9 cellular contexts compared by ENCODE assay signal in genomic region chr6:29552512-29553051, GRCh38. TPM values are rescaled to one million over a fixed set of nuclear protein-coding genes. Genes with fewer than 3 reads are reported as not detected.
DNase-seq lines count a peak whose midpoint lies in the region; ATAC-seq lines count a peak whose summit lies in the region.
"Had no signal": no experiment of that assay in that cellular context is flagged by ENCODE, and none has a peak within 500 bp of the region (broad histone marks: within the 10 kb centered on the region; RNA-seq: fewer than 3 reads in every experiment).

No MANE protein-coding gene starts in this region.

- DNase-seq in NCI-H82 (lab: John Stamatoyannopoulos, UW), result peak; percentile 8
- no peak for DNase-seq in NCI-H82 treated with DMSO at 0.1 percent for 48 hours (lab: John Stamatoyannopoulos, UW; ENCODE audit: unreplicated experiment)
- DNase-seq in NOMO-1 treated with DMSO at 0.1 percent for 48 hours (lab: John Stamatoyannopoulos, UW; ENCODE audit: unreplicated experiment), result peak; percentile 60
- DNase-seq in dermis blood vessel endothelial cell, result peak; percentile 72
- DNase-seq in medulla oblongata (ENCODE audit: extremely low spot score), result peak; percentile 60
- no peak for DNase-seq in NCI-H1930 (lab: John Stamatoyannopoulos, UW)
- DNase-seq in occipital lobe (lab: John Stamatoyannopoulos, UW), result no peak

- ATAC-seq in HG02610 (IDR thresholded peaks at IDR 0.05; ENCODE audit: unreplicated experiment), result peak; percentile 84

RNA-seq across cellular contexts. Expression of gene UBD, which starts 7.0 kb away (rescaled TPM):
- total RNA-seq in dermis blood vessel endothelial cell (5.8 and 82.4 TPM in 2 replicates), occipital lobe (0.47 TPM)

RNA-seq across cellular contexts. Expression of gene OR2H2, which starts 32.3 kb away (rescaled TPM):
- not detected in 2 replicates for total RNA-seq in dermis blood vessel endothelial cell
- total RNA-seq in occipital lobe, result not detected
- total RNA-seq: tibial nerve had no signal

Comparison
In these comparisons a context has a peak if more than half of its experiments do, and no peak if none do; other contexts are left out.
1. DNase-seq: peak in NCI-H82 (single experiment), NOMO-1 treated with DMSO at 0.1 percent for 48 hours (single experiment), dermis blood vessel endothelial cell (single experiment) and medulla oblongata (single experiment); none in NCI-H82 treated with DMSO at 0.1 percent for 48 hours (single experiment), NCI-H1930 (0 of 2) and occipital lobe (single experiment).